Comparison of ENCODE assay signal across 1 cellular context in genomic region chr11:43101113-43101512, GRCh38.
TF ChIP-seq lines count a peak whose summit lies in the region.

No MANE protein-coding gene starts in this region.

TF ChIP-seq in GM12878, 131 proteins besides CTCF, POLR2A, EP300 and RAD21:
- TF ChIP-seq TAF1 (IDR thresholded peaks at IDR 0.05; ENCODE audit: borderline replicate concordance, low read depth, low read length) (no peak), SUZ12 (IDR thresholded peaks at IDR 0.05; ENCODE audit: unreplicated experiment) (no peak), CHD1 (IDR thresholded peaks at IDR 0.05; ENCODE audit: low read depth, low read length) (no peak), NFXL1 (IDR thresholded peaks at IDR 0.05; ENCODE audit: borderline replicate concordance) (no peak), KAT2A (conservative IDR thresholded peaks at IDR 0.05; ENCODE audit: control insufficient read depth, low read depth, low read length) (no peak), PBX3 (IDR thresholded peaks at IDR 0.05; ENCODE audit: insufficient replicate concordance, low read depth, low read length) (no peak), SREBF2 (IDR thresholded peaks at IDR 0.05; ENCODE audit: low read length) (no peak), STAT1 (conservative IDR thresholded peaks at IDR 0.05) (no peak), BCL11A (IDR thresholded peaks at IDR 0.05; ENCODE audit: low read depth, low read length) (no peak), DPF2 (IDR thresholded peaks at IDR 0.05) (no peak), HCFC1 (IDR thresholded peaks at IDR 0.05; ENCODE audit: low read length) (no peak), BACH1 (IDR thresholded peaks at IDR 0.05; ENCODE audit: borderline replicate concordance) (no peak), RUNX3 (IDR thresholded peaks at IDR 0.05; ENCODE audit: low read length) (no peak), GABPA (IDR thresholded peaks at IDR 0.05; ENCODE audit: low read depth) (no peak), CHD4 (IDR thresholded peaks at IDR 0.05) (no peak)
